ENCODE assay signal across 8 cellular contexts in genomic region chr19:45515081-45515624, GRCh38. TPM values are rescaled to one million over a fixed set of nuclear protein-coding genes. Genes with fewer than 3 reads are reported as not detected.
DNase-seq lines count a peak whose midpoint lies in the region; ATAC-seq and FAIRE-seq lines count a peak whose summit lies in the region.

No MANE protein-coding gene starts in this region.

- peak overlapping the region in 1 of 3 donors; percentile 45 for H3K9ac ChIP-seq in skeletal muscle tissue (ENCODE audit: low read depth in 1 of 3, low read length in 3 of 3)

- ATAC-seq in esophagus mucosa = peak; percentile 32
- no peak for ATAC-seq in HG03520 (IDR thresholded peaks at IDR 0.05; ENCODE audit: unreplicated experiment)
- no peak for ATAC-seq in HG03196 (IDR thresholded peaks at IDR 0.05; ENCODE audit: unreplicated experiment)
- no peak for ATAC-seq in GM18870 (IDR thresholded peaks at IDR 0.05; ENCODE audit: unreplicated experiment)
- no peak for ATAC-seq in GM19351 (IDR thresholded peaks at IDR 0.05; ENCODE audit: unreplicated experiment)

- H3K27me3 ChIP-seq in skeletal muscle tissue (ENCODE audit: control insufficient read depth in 3 of 3, insufficient read depth in 3 of 3, low read length in 3 of 3) = no peaks in the 10 kb centered on the region

- H3K36me3 ChIP-seq in skeletal muscle tissue (ENCODE audit: control insufficient read depth in 3 of 3, insufficient read depth in 3 of 3, low read length in 3 of 3) = peaks cover 3 to 16% (median 9%) of the 10 kb centered on the region in 3 donors

- peak overlapping the region; percentile 58 for H3K27ac ChIP-seq in skeletal muscle tissue (ENCODE audit: low read depth, low read length)

- peaks cover 22 to 35% (median 33%) of the 10 kb centered on the region in 3 donors for H3K4me1 ChIP-seq in skeletal muscle tissue (ENCODE audit: control insufficient read depth in 3 of 3, insufficient read depth in 3 of 3, low read length in 3 of 3)

- H3K9me3 ChIP-seq in skeletal muscle tissue (ENCODE audit: control insufficient read depth in 3 of 3, low read length in 3 of 3) = no peaks in the 10 kb centered on the region

- no peak overlapping the region for H3K4me3 ChIP-seq in skeletal muscle tissue (ENCODE audit: low read length in 3 of 3)

- DNase-seq in GM18507 (ENCODE audit: extremely low spot score, insufficient read length, low read depth) (no peak), RPMI8226 (peak; percentile 21)

- peak; percentile 91 for FAIRE-seq in GM18507 (lab: Jason Lieb, UNC)

RNA-seq across cellular contexts. Expression of gene VASP, which starts 7.9 kb away (rescaled TPM):
- 48.8 TPM for total RNA-seq in esophagus mucosa
- 32.4 TPM for total RNA-seq in skeletal muscle tissue

RNA-seq across cellular contexts. Expression of gene PPM1N, which starts 16.9 kb away (rescaled TPM):
- 2.4 TPM for total RNA-seq in esophagus mucosa
- total RNA-seq in skeletal muscle tissue = 0.52 TPM

RNA-seq across cellular contexts. Expression of gene RTN2, which starts 18.3 kb away (rescaled TPM):
- total RNA-seq in esophagus mucosa (1.4 TPM), skeletal muscle tissue (45.4 TPM)

RNA-seq across cellular contexts. Expression of gene FOSB, which starts 47.4 kb away (rescaled TPM):
- 2.5 TPM for total RNA-seq in esophagus mucosa
- total RNA-seq in skeletal muscle tissue = 42.8 TPM

Comparison
In these comparisons a context has a peak if more than half of its experiments do, and no peak if none do; other contexts are left out.
1. RNA of gene RTN2, which starts 18.3 kb away (total RNA-seq): 45.4 TPM in skeletal muscle tissue (single experiment); 1.4 TPM in esophagus mucosa (single experiment); every median in the first group is over 10 times any median in the second.